ENCODE assay signal across 8 cellular contexts in the genomic region with DNA sequence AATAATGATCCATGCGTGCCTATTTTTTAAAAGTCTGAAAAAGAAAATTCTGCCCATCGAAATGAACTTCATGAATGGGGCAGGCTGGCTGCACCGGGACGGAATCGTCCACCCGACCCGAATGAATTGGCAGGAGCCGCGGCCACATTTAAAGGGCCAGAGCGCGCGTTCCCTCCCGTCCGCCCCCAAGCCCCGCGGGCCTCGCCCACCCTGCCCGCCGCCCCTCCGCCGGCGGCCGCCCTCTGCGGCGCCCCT. TPM values are rescaled to one million over a fixed set of nuclear protein-coding genes. Genes with fewer than 3 reads are reported as not detected.
DNase-seq lines count a peak whose midpoint lies in the region; ATAC-seq and TF ChIP-seq lines count a peak whose summit lies in the region.

No MANE protein-coding gene starts in this region.

- H3K4me3 Mint-ChIP-seq in activated T-cell treated with anti-CD3 and anti-CD28 coated beads, Interleukin-2, amount 50 U/mL, for 4 hours, result peak overlapping the region; percentile 92
- H3K4me3 Mint-ChIP-seq in brain, result peak overlapping the region; percentile 81 to 90 (median 86)

- H3K36me3 Mint-ChIP-seq in activated T-cell treated with anti-CD3 and anti-CD28 coated beads, Interleukin-2, amount 50 U/mL, for 4 hours (ENCODE audit: insufficient read depth), result peaks cover 5% of the 10 kb centered on the region
- no peaks in the 10 kb centered on the region for H3K36me3 Mint-ChIP-seq in brain

- peaks cover 79% of the 10 kb centered on the region for H3K4me1 ChIP-seq in mononuclear cell (ENCODE audit: insufficient read depth, low read length)

- no peaks in the 10 kb centered on the region for H3K9me3 Mint-ChIP-seq in activated T-cell treated with anti-CD3 and anti-CD28 coated beads, Interleukin-2, amount 50 U/mL, for 4 hours
- no peaks in the 10 kb centered on the region for H3K9me3 Mint-ChIP-seq in brain

- H3K27me3 ChIP-seq in mononuclear cell (ENCODE audit: insufficient read depth, low read length), result peaks cover 77% of the 10 kb centered on the region

- no peaks in the 10 kb centered on the region for H3K9me3 ChIP-seq in mononuclear cell (ENCODE audit: low read depth, low read length)

- H3K27ac Mint-ChIP-seq in brain, result no peak overlapping the region

- TF ChIP-seq CTCF in brain (conservative IDR thresholded peaks at IDR 0.05), result no peak

- DNase-seq in activated T-cell treated with anti-CD3 and anti-CD28 coated beads, Interleukin-2, amount 50 U/mL, for 4 hours, result no peak
- DNase-seq in activated T-cell treated with anti-CD3 and anti-CD28 coated beads, Interleukin-2, amount 50 U/mL, for 1 hour, result no peak
- DNase-seq in NOMO-1 treated with DMSO at 0.1 percent for 48 hours (lab: John Stamatoyannopoulos, UW; ENCODE audit: unreplicated experiment), result no peak
- no peak for DNase-seq in NCI-H1092 (lab: John Stamatoyannopoulos, UW)

- H3K4me1 Mint-ChIP-seq in activated T-cell treated with anti-CD3 and anti-CD28 coated beads, Interleukin-2, amount 50 U/mL, for 4 hours (ENCODE audit: low read depth), result peaks cover 45% of the 10 kb centered on the region
- H3K4me1 Mint-ChIP-seq in brain, result peaks cover 40% of the 10 kb centered on the region

- peaks cover 20% of the 10 kb centered on the region for H3K27me3 Mint-ChIP-seq in activated T-cell treated with anti-CD3 and anti-CD28 coated beads, Interleukin-2, amount 50 U/mL, for 4 hours (ENCODE audit: low read depth)
- H3K27me3 Mint-ChIP-seq in brain, result peaks cover 99% of the 10 kb centered on the region

- peak overlapping the region; percentile 33 for H3K4me3 ChIP-seq in mononuclear cell (ENCODE audit: low read length)

- peak; percentile 1 to 2 for ATAC-seq in activated T-cell treated with anti-CD3 and anti-CD28 coated beads, Interleukin-2, amount 50 U/mL, for 4 hours
- ATAC-seq in HG03139 (IDR thresholded peaks at IDR 0.05; ENCODE audit: unreplicated experiment), result peak; percentile 1
- ATAC-seq in GM21367 (IDR thresholded peaks at IDR 0.05; ENCODE audit: unreplicated experiment), result no peak

RNA-seq across cellular contexts. Expression of gene GATA3, which starts 0.3 kb away (rescaled TPM):
- total RNA-seq in activated T-cell treated with anti-CD3 and anti-CD28 coated beads, Interleukin-2, amount 50 U/mL, for 4 hours, result 10 to 100 TPM; 28.1 to 71.9 (median 42.1) TPM
- not detected for polyA plus RNA-seq in brain (ENCODE audit: insufficient read depth, low read depth, low replicate concordance)
- 7.3 TPM for total RNA-seq in mononuclear cell
